1 cellular context compared by ENCODE assay signal in genomic region chrX:105323951-105324350, GRCh38.
TF ChIP-seq lines count a peak whose summit lies in the region.

No MANE protein-coding gene starts in this region.

TF ChIP-seq in IMR-90, 13 proteins besides CTCF, POLR2A, EP300 and RAD21 (continued from another document):
- TF ChIP-seq ELK1 (IDR thresholded peaks at IDR 0.05; ENCODE audit: borderline replicate concordance, low read depth, low read length): no peak
- TF ChIP-seq RFX5 (IDR thresholded peaks at IDR 0.05; ENCODE audit: low read depth, low read length): no peak
- no peak for TF ChIP-seq CHD1 (IDR thresholded peaks at IDR 0.05; ENCODE audit: low read depth, low read length)
- TF ChIP-seq MAZ (IDR thresholded peaks at IDR 0.05; ENCODE audit: borderline replicate concordance, low read depth, low read length): no peak
- no peak for TF ChIP-seq CEBPB (IDR thresholded peaks at IDR 0.05; ENCODE audit: low read depth, low read length)
